1 cellular context compared by ENCODE assay signal in the genomic region with DNA sequence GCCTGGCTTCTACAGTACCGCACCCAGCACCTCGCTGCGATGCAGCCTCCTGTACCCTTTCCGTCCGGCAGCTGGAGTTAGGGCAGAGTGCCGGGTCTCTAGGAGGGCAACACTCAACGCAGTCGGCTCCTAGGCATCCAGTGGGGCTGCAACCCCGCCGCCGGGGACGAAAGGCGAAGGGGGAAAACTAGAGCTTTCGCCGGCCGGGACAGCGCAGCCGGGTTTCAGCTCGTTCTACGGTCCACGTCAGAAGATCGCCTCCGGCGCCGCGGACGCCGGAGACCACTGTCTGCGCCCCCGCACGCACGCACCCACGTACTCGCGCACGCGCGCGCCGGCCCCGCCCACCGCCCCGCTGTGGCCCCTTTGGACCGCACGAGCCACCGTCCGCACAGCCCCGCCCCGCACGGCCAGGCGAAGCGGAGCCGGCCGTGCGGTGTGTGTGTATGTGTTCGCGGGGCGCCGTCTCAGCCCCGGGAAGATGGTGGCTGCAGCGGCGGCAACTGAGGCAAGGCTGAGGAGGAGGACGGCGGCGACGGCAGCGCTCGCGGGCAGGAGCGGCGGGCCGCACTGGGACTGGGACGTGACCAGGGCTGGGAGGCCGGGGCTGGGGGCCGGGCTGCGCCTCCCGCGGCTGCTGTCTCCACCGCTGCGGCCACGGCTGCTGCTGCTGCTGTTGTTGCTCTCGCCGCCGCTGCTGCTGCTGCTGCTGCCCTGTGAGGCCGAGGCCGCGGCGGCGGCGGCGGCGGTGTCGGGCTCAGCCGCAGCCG.
A peak's percentile ranks its signal among the peaks of the same experiment; 100 is the strongest.
TF ChIP-seq lines count a peak whose summit lies in the region.

TSS of gene ATRN (plus strand) at position 392 of the 770 bp plus-strand sequence. CDS start at position 482, 90 bp downstream.

TF ChIP-seq in HepG2, 621 proteins besides CTCF, POLR2A, EP300 and RAD21 (continued from another document and continues in another):
- no peak for TF ChIP-seq AKNA (CRISPR knock-in tag; IDR thresholded peaks at IDR 0.05; ENCODE audit: borderline replicate concordance)
- TF ChIP-seq ZNF563 (CRISPR knock-in tag; IDR thresholded peaks at IDR 0.05), result peak; percentile 99
- TF ChIP-seq HDAC6 (IDR thresholded peaks at IDR 0.05; ENCODE audit: low read depth, low read length), result no peak
- TF ChIP-seq BRCA1 (CRISPR knock-in tag; IDR thresholded peaks at IDR 0.05), result peak; percentile 60
- 0 out of 2 replicates have a peak, but pooled peaks have one; percentile 67 for TF ChIP-seq HOXA9 (CRISPR knock-in tag; IDR thresholded peaks at IDR 0.05; ENCODE audit: borderline replicate concordance)
- TF ChIP-seq, protein P1, sequence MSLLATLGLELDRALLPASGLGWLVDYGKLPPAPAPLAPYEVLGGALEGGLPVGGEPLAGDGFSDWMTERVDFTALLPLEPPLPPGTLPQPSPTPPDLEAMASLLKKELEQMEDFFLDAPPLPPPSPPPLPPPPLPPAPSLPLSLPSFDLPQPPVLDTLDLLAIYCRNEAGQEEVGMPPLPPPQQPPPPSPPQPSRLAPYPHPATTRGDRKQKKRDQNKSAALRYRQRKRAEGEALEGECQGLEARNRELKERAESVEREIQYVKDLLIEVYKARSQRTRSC (CRISPR knock-in tag; IDR thresholded peaks at IDR 0.05; ENCODE audit: low read depth), result peak; percentile 42; the same call in 1 of the 2 replicates
- TF ChIP-seq GTF2F1 (IDR thresholded peaks at IDR 0.05; ENCODE audit: low read length), result no peak
- TF ChIP-seq ZNF253 (CRISPR knock-in tag; IDR thresholded peaks at IDR 0.05; ENCODE audit: borderline replicate concordance), result peak; percentile 87; the same call in 1 of the 2 replicates
- peak; percentile 94 for TF ChIP-seq ZNF574 (CRISPR knock-in tag; IDR thresholded peaks at IDR 0.05)
- peak; percentile 57 for TF ChIP-seq PITX1 (CRISPR knock-in tag; IDR thresholded peaks at IDR 0.05)
- TF ChIP-seq KDM5B (CRISPR knock-in tag; IDR thresholded peaks at IDR 0.05; ENCODE audit: borderline replicate concordance), result peak; percentile 96
- peak; percentile 87 for TF ChIP-seq PATZ1 (CRISPR knock-in tag; IDR thresholded peaks at IDR 0.05)
- TF ChIP-seq ZNF83 (CRISPR knock-in tag; IDR thresholded peaks at IDR 0.05; ENCODE audit: borderline replicate concordance), result peak; percentile 75; the same call in 1 of the 2 replicates
- peak; percentile 81 for TF ChIP-seq HMGXB3 (CRISPR knock-in tag; IDR thresholded peaks at IDR 0.05; ENCODE audit: borderline replicate concordance)
- 0 out of 2 replicates have a peak, but pooled peaks have one; percentile 69 for TF ChIP-seq ATAD3A (CRISPR knock-in tag; IDR thresholded peaks at IDR 0.05)
- TF ChIP-seq TARDBP (CRISPR knock-in tag; IDR thresholded peaks at IDR 0.05), result peak; percentile 100
- 0 out of 2 replicates have a peak, but pooled peaks have one; percentile 23 for TF ChIP-seq ZFP1 (CRISPR knock-in tag; IDR thresholded peaks at IDR 0.05)
- TF ChIP-seq YEATS4 (CRISPR knock-in tag; IDR thresholded peaks at IDR 0.05; ENCODE audit: borderline replicate concordance), result peak; percentile 98
- TF ChIP-seq ZNF10 (CRISPR knock-in tag; IDR thresholded peaks at IDR 0.05; ENCODE audit: borderline replicate concordance, low read depth), result 0 out of 2 replicates have a peak, but pooled peaks have one; percentile 55
- no peak for TF ChIP-seq SMARCE1 (IDR thresholded peaks at IDR 0.05; ENCODE audit: borderline replicate concordance)
- TF ChIP-seq, protein P2, sequence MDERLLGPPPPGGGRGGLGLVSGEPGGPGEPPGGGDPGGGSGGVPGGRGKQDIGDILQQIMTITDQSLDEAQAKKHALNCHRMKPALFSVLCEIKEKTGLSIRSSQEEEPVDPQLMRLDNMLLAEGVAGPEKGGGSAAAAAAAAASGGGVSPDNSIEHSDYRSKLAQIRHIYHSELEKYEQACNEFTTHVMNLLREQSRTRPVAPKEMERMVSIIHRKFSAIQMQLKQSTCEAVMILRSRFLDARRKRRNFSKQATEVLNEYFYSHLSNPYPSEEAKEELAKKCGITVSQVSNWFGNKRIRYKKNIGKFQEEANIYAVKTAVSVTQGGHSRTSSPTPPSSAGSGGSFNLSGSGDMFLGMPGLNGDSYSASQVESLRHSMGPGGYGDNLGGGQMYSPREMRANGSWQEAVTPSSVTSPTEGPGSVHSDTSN (CRISPR knock-in tag; IDR thresholded peaks at IDR 0.05), result no peak
- TF ChIP-seq ETV6 (CRISPR knock-in tag; conservative IDR thresholded peaks at IDR 0.05), result peak; percentile 64; the same call in 1 of the 2 replicates
- TF ChIP-seq TOPORS (CRISPR knock-in tag; IDR thresholded peaks at IDR 0.05), result peak; percentile 98
- TF ChIP-seq, protein P3, sequence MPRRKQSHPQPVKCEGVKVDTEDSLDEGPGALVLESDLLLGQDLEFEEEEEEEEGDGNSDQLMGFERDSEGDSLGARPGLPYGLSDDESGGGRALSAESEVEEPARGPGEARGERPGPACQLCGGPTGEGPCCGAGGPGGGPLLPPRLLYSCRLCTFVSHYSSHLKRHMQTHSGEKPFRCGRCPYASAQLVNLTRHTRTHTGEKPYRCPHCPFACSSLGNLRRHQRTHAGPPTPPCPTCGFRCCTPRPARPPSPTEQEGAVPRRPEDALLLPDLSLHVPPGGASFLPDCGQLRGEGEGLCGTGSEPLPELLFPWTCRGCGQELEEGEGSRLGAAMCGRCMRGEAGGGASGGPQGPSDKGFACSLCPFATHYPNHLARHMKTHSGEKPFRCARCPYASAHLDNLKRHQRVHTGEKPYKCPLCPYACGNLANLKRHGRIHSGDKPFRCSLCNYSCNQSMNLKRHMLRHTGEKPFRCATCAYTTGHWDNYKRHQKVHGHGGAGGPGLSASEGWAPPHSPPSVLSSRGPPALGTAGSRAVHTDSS (CRISPR knock-in tag; conservative IDR thresholded peaks at IDR 0.05), result peak; percentile 62
- no peak; the same call in 1 of the 2 replicates for TF ChIP-seq ZNF790 (CRISPR knock-in tag; IDR thresholded peaks at IDR 0.05; ENCODE audit: borderline replicate concordance)
- 0 out of 2 replicates have a peak, but pooled peaks have one; percentile 22 for TF ChIP-seq ZNF775 (CRISPR knock-in tag; IDR thresholded peaks at IDR 0.05; ENCODE audit: borderline replicate concordance)
- peak; percentile 83; the same call in 1 of the 2 replicates for TF ChIP-seq THYN1 (CRISPR knock-in tag; IDR thresholded peaks at IDR 0.05; ENCODE audit: borderline replicate concordance, low read depth)
- TF ChIP-seq DR1 (CRISPR knock-in tag; IDR thresholded peaks at IDR 0.05), result peak; percentile 86
- no peak; the same call in 1 of the 2 replicates for TF ChIP-seq SMC3 (IDR thresholded peaks at IDR 0.05; ENCODE audit: low read length)
- TF ChIP-seq ZFAT (CRISPR knock-in tag; conservative IDR thresholded peaks at IDR 0.05), result peak; percentile 11; the same call in 1 of the 2 replicates
- peak; percentile 82; the same call in 1 of the 2 replicates for TF ChIP-seq ZBTB44 (CRISPR knock-in tag; IDR thresholded peaks at IDR 0.05)
- TF ChIP-seq MIER2 (CRISPR knock-in tag; IDR thresholded peaks at IDR 0.05), result peak; percentile 68; the same call in 1 of the 2 replicates
- TF ChIP-seq HIVEP1 (CRISPR knock-in tag; IDR thresholded peaks at IDR 0.05), result peak; percentile 74; the same call in 1 of the 2 replicates
